Comparison of ENCODE assay signal across 15 cellular contexts in genomic region chr16:12119037-12119436, GRCh38.
A peak's percentile ranks its signal among the peaks of the same experiment; 100 is the strongest.
DNase-seq lines count a peak whose midpoint lies in the region; ATAC-seq and TF ChIP-seq lines count a peak whose summit lies in the region.
"Had no signal": no experiment of that assay in that cellular context is flagged by ENCODE, and none has a peak within 500 bp of the region (broad histone marks: within the 10 kb centered on the region; RNA-seq: fewer than 3 reads in every experiment).

No MANE protein-coding gene starts in this region.

- H3K4me1 Mint-ChIP-seq in memory B cell = peaks cover 12% of the 10 kb centered on the region
- H3K4me1 Mint-ChIP-seq in stimulated activated naive B cell treated with anti-CD40 and anti-IgM and Interleukin-4, amounts not matched to agents 10 μg/mL and 1 μg/mL and 100 μg/mL, for 72 hours = peaks cover 29 to 50% of the 10 kb centered on the region in 2 donors

- BruUV-seq in IMR-90 (replicated peaks; lab: Mats Ljungman, UMichigan) = no TSS peak

- H2BK5ac ChIP-seq in IMR-90 (ENCODE audit: low read depth, low read length, poor library complexity, severe bottlenecking) = no peak overlapping the region

- no peak overlapping the region for H3K4me2 ChIP-seq in IMR-90 (ENCODE audit: low read depth, low read length)

- no peak overlapping the region for H2AFZ ChIP-seq in IMR-90 (replicated peaks; ENCODE audit: low read length, poor library complexity)

- in situ Hi-C loops in IMR-90 (cut with MboI; ENCODE audit: low sequenced_read_pairs) = no loop called here

- H3K4me3 ChIP-seq in IMR-90 (ENCODE audit: insufficient read depth, low read depth, low read length) (no peak overlapping the region), adipocyte (ENCODE audit: low read length) (no peak overlapping the region), lower leg skin (ENCODE audit: low read depth, poor library complexity, severe bottlenecking) (no peak overlapping the region)

- H2AK5ac ChIP-seq in IMR-90 (ENCODE audit: low read depth, low read length) = peak overlapping the region; percentile 33; the same call in 1 of the 2 replicates

- H3K27me3 ChIP-seq in IMR-90 (ENCODE audit: control insufficient read depth, insufficient read depth, low read length) = no peaks in the 10 kb centered on the region
- no peaks in the 10 kb centered on the region for H3K27me3 ChIP-seq in adipocyte (replicated peaks; ENCODE audit: control insufficient read depth, insufficient read depth, low read length)

- peaks cover 4% of the 10 kb centered on the region for H3K36me3 ChIP-seq in IMR-90 (ENCODE audit: control insufficient read depth, insufficient read depth, low read length)
- H3K36me3 ChIP-seq in adipocyte (ENCODE audit: control insufficient read depth, insufficient read depth, low read length, severe bottlenecking) = no peaks in the 10 kb centered on the region

- H3K36me3 Mint-ChIP-seq in memory B cell = peaks cover 14% of the 10 kb centered on the region
- H3K36me3 Mint-ChIP-seq in stimulated activated naive B cell treated with anti-CD40 and anti-IgM and Interleukin-4, amounts not matched to agents 10 μg/mL and 1 μg/mL and 100 μg/mL, for 72 hours = peaks cover 33 to 36% of the 10 kb centered on the region in 2 donors

- H3K9me3 ChIP-seq in IMR-90 (ENCODE audit: control insufficient read depth, insufficient read depth, low read length) = no peaks in the 10 kb centered on the region
- no peaks in the 10 kb centered on the region for H3K9me3 ChIP-seq in adipocyte (ENCODE audit: control insufficient read depth, low read length)

- peaks cover 16% of the 10 kb centered on the region for H3K4me1 ChIP-seq in IMR-90 (ENCODE audit: control insufficient read depth, insufficient read depth, low read length)
- H3K4me1 ChIP-seq in adipocyte (ENCODE audit: control insufficient read depth, insufficient read depth, low read length) = peaks cover 12% of the 10 kb centered on the region

- no peak overlapping the region for H3K56ac ChIP-seq in IMR-90 (ENCODE audit: extremely low read depth, insufficient read depth, low read length)

- no peak overlapping the region for H3K4ac ChIP-seq in IMR-90 (ENCODE audit: low read depth, low read length)

- no peaks in the 10 kb centered on the region for H3K9me3 Mint-ChIP-seq in memory B cell
- H3K9me3 Mint-ChIP-seq in stimulated activated naive B cell treated with anti-CD40 and anti-IgM and Interleukin-4, amounts not matched to agents 10 μg/mL and 1 μg/mL and 100 μg/mL, for 72 hours = no peaks in the 10 kb centered on the region
- H3K9me3 Mint-ChIP-seq: IgD-negative memory B cell had no signal

- no peak overlapping the region for H2AK9ac ChIP-seq in IMR-90 (replicated peaks; ENCODE audit: low read depth, low read length, poor library complexity)

- peaks cover 28% of the 10 kb centered on the region for H4K20me1 ChIP-seq in IMR-90 (ENCODE audit: insufficient read depth, low read length)

- H4K91ac ChIP-seq in IMR-90 (ENCODE audit: insufficient read depth, low read depth, low read length) = no peak overlapping the region

- H3K4me3 Mint-ChIP-seq in memory B cell = no peak overlapping the region
- H3K4me3 Mint-ChIP-seq in stimulated activated naive B cell treated with anti-CD40 and anti-IgM and Interleukin-4, amounts not matched to agents 10 μg/mL and 1 μg/mL and 100 μg/mL, for 72 hours = no peak overlapping the region
- H3K4me3 Mint-ChIP-seq: CD4-positive, alpha-beta memory T cell; IgD-negative memory B cell had no signal

- DNase-seq in IMR-90 (no peak), adipocyte (ENCODE audit: low read depth) (no peak), memory B cell (ENCODE audit: low spot score in 2 of 2) (no peak), lower leg skin (ENCODE audit: low spot score in 2 of 2) (no peak)
- DNase-seq in stimulated activated naive B cell treated with anti-CD40 and anti-IgM and Interleukin-4, amounts not matched to agents 10 μg/mL and 1 μg/mL and 100 μg/mL, for 72 hours = no peak
- DNase-seq in activated effector memory CD4-positive, alpha-beta T cell treated with anti-CD3 and anti-CD28 coated beads, Interleukin-2, amount 50 U/mL, for 16 hours = no peak
- DNase-seq: ACHN; CD4-positive, alpha-beta memory T cell; MV-4-11; NCI-H1417 treated with DMSO at 0.1 percent for 48 hours; NCI-H2029; NCI-H2171 treated with DMSO at 0.1 percent for 48 hours; NCI-H774 had no signal

- intact Hi-C loops in IMR-90 (cut with micrococcal nuclease) (no loop called here), lower leg skin (cut with DNase I; ENCODE audit: low total_unique reads) (no loop called here)

- H2BK15ac ChIP-seq in IMR-90 (ENCODE audit: low read depth, low read length) = no peak overlapping the region

- CTCF ChIA-PET in IMR-90 (lab: Yijun Ruan, JAX) = no interaction called here

- H3K27ac Mint-ChIP-seq in memory B cell = peak overlapping the region; percentile 31
- H3K27ac Mint-ChIP-seq in stimulated activated naive B cell treated with anti-CD40 and anti-IgM and Interleukin-4, amounts not matched to agents 10 μg/mL and 1 μg/mL and 100 μg/mL, for 72 hours = peak overlapping the region; percentile 59

- no peak overlapping the region for H4K5ac ChIP-seq in IMR-90 (ENCODE audit: low read depth, low read length)

- POLR2A ChIA-PET in IMR-90 (lab: Charles Lee; ENCODE audit: unreplicated experiment) = no interaction called here

- no peak overlapping the region for H2BK120ac ChIP-seq in IMR-90 (ENCODE audit: low read depth, low read length)

- no peak overlapping the region for H2BK20ac ChIP-seq in IMR-90 (ENCODE audit: low read depth, low read length)

- TF ChIP-seq RAD21 in IMR-90 (IDR thresholded peaks at IDR 0.05; ENCODE audit: low read length) = no peak

- no peak overlapping the region for H3K9ac ChIP-seq in IMR-90 (ENCODE audit: low read depth, low read length)
- peak overlapping the region; percentile 47 for H3K9ac ChIP-seq in adipocyte (ENCODE audit: low read length)

- TF ChIP-seq POLR2A in IMR-90 (IDR thresholded peaks at IDR 0.05; ENCODE audit: low read depth, low read length) (no peak), lower leg skin (IDR thresholded peaks at IDR 0.05) (no peak)

- no peak overlapping the region for H3K27ac ChIP-seq in IMR-90 (ENCODE audit: insufficient read depth, low read length)

- no peak overlapping the region for H3K14ac ChIP-seq in IMR-90 (replicated peaks; ENCODE audit: low read depth, low read length)

- ATAC-seq in IMR-90 (ENCODE audit: low read depth) (no peak), memory B cell (ENCODE audit: low read depth) (no peak), GM21737 (IDR thresholded peaks at IDR 0.05; ENCODE audit: unreplicated experiment) (no peak)
- no peak for ATAC-seq in stimulated activated naive B cell treated with anti-CD40 and anti-IgM and Interleukin-4, amounts not matched to agents 10 μg/mL and 1 μg/mL and 100 μg/mL, for 72 hours (replicated peaks)

- no peak overlapping the region for H3K23ac ChIP-seq in IMR-90 (ENCODE audit: low read depth, low read length)

- peaks cover 8% of the 10 kb centered on the region for H3K9me1 ChIP-seq in IMR-90 (ENCODE audit: insufficient read depth, low read length)

- TF ChIP-seq CTCF in IMR-90 (conservative IDR thresholded peaks at IDR 0.05; ENCODE audit: low read depth, low read length) = no peak
- TF ChIP-seq CTCF in lower leg skin (IDR thresholded peaks at IDR 0.05) = no peak

- dilution Hi-C loops in IMR-90 (cut with HindIII; ENCODE audit: low sequenced_read_pairs, unreplicated experiment) = no loop called here

- no peak overlapping the region for H3K18ac ChIP-seq in IMR-90 (ENCODE audit: low read depth, low read length)

- H3K27me3 Mint-ChIP-seq in memory B cell = no peaks in the 10 kb centered on the region
- H3K27me3 Mint-ChIP-seq in stimulated activated naive B cell treated with anti-CD40 and anti-IgM and Interleukin-4, amounts not matched to agents 10 μg/mL and 1 μg/mL and 100 μg/mL, for 72 hours = no peaks in the 10 kb centered on the region
- H3K27me3 Mint-ChIP-seq: CD4-positive, alpha-beta memory T cell; IgD-negative memory B cell had no signal

- peaks cover 0 to 22% of the 10 kb centered on the region in 2 experiments; a peak in 2 of 4 replicates for H3K79me1 ChIP-seq in IMR-90 (ENCODE audit: low read depth in 1 of 2, low read length in 2 of 2)

- no peak overlapping the region for H4K8ac ChIP-seq in IMR-90 (ENCODE audit: low read depth in 2 of 2, low read length in 2 of 2)

- no CpG with 5 or more reads among the region's 7 CpGs for WGBS in IMR-90 (ENCODE audit: extremely low coverage in 2 of 2, insufficient read length in 1 of 2), 2 experiments
- WGBS in lower leg skin, 2 donors = 82 to 87% methylated on average over 7 of the region's 7 CpGs

TF ChIP-seq in IMR-90, 13 proteins besides CTCF, POLR2A, EP300 and RAD21:
- TF ChIP-seq NFE2L2 (IDR thresholded peaks at IDR 0.05; ENCODE audit: low read depth, low read length) (no peak), MXI1 (IDR thresholded peaks at IDR 0.05; ENCODE audit: borderline replicate concordance, low read depth, low read length) (no peak), CEBPB (IDR thresholded peaks at IDR 0.05; ENCODE audit: low read depth, low read length) (no peak), ELK1 (IDR thresholded peaks at IDR 0.05; ENCODE audit: borderline replicate concordance, low read depth, low read length) (no peak), SMC3 (IDR thresholded peaks at IDR 0.05; ENCODE audit: low read depth, low read length) (no peak), MAFK (IDR thresholded peaks at IDR 0.05; ENCODE audit: low read depth, low read length) (no peak), RCOR1 (IDR thresholded peaks at IDR 0.05; ENCODE audit: insufficient replicate concordance, low read length) (no peak), RFX5 (IDR thresholded peaks at IDR 0.05; ENCODE audit: low read depth, low read length) (no peak), FOS (IDR thresholded peaks at IDR 0.05; ENCODE audit: low read depth, low read length) (no peak), CHD1 (IDR thresholded peaks at IDR 0.05; ENCODE audit: low read depth, low read length) (no peak)
- TF ChIP-seq, protein P1, sequence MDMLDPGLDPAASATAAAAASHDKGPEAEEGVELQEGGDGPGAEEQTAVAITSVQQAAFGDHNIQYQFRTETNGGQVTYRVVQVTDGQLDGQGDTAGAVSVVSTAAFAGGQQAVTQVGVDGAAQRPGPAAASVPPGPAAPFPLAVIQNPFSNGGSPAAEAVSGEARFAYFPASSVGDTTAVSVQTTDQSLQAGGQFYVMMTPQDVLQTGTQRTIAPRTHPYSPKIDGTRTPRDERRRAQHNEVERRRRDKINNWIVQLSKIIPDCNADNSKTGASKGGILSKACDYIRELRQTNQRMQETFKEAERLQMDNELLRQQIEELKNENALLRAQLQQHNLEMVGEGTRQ (IDR thresholded peaks at IDR 0.05; ENCODE audit: low read depth, low read length) = no peak
